In the genomic region with DNA sequence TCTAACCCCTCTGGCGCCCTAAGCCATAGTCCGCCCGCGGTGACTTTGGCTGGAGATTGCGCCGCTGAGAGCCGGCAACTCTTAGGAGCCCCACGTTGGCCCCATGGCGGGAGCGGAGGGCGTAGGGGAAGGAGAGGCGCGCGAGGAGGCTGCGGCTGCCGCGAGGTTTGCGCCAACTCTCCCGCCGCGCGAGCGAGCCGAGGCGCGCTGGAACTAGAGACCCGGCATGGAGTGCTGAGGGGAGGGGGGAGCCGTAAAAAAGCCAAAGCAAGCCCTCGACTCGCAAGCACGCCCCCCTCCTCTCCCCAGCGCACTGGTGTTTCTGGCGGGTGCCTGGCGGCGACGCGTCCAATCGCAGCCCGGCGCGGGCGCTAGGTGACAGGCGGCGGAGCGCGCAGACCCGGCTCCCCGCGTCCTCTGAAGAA, we compare ENCODE assay signal across 7 cellular contexts. TPM values are rescaled to one million over a fixed set of nuclear protein-coding genes. Genes with fewer than 3 reads are reported as not detected.
DNase-seq lines count a peak whose midpoint lies in the region; ATAC-seq, FAIRE-seq and TF ChIP-seq lines count a peak whose summit lies in the region.

A gene with protein sequence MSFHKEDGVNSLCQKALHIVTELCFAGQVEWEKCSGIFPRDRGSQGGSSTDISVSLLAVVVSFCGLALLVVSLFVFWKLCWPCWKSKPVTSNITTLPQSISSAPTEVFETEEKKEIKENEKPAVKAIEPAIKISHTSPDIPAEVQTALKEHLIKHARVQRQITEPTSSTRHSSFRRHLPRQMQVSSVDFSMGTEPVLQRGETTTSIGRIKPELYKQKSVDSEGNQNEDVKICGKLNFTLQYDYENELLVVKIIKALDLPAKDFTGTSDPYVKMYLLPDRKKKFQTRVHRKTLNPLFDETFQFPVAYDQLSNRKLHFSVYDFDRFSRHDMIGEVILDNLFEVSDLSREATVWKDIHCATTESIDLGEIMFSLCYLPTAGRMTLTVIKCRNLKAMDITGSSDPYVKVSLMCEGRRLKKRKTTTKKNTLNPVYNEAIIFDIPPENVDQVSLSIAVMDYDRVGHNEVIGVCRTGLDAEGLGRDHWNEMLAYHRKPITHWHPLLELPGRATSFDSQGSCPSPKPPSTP (minus strand): TSS at position 233 of the 425 bp plus-strand sequence. CDS start 297 bp downstream, outside the sequence.

- H3K27ac ChIP-seq in foreskin keratinocyte, result no peak within 1 kb of the TSS

- TF ChIP-seq CTCF in GM20000 (IDR thresholded peaks at IDR 0.05; ENCODE audit: extremely low read depth, missing control alignments), result no peak
- TF ChIP-seq CTCF in foreskin keratinocyte (conservative IDR thresholded peaks at IDR 0.05), result no peak
- peak; percentile 25 for TF ChIP-seq CTCF in progenitor cell of endocrine pancreas (IDR thresholded peaks at IDR 0.05; ENCODE audit: unreplicated experiment)

- peak within 1 kb of the TSS; percentile 86 for H3K4me3 Mint-ChIP-seq in progenitor cell of endocrine pancreas (ENCODE audit: low read depth)

- peak; percentile 14 for DNase-seq in GM20000 (ENCODE audit: low spot score)
- DNase-seq in OCI-M1 (lab: John Stamatoyannopoulos, UW), result peak; percentile 54
- DNase-seq in foreskin keratinocyte, result peak; percentile 4 to 17
- DNase-seq in progenitor cell of endocrine pancreas (ENCODE audit: low spot score, unreplicated experiment), result peak; percentile 62
- DNase-seq in SW 1271 (lab: John Stamatoyannopoulos, UW), result no peak
- DNase-seq in HTR-8/SVneo (ENCODE audit: insufficient read length, low spot score), result no peak

- H3K27ac Mint-ChIP-seq in progenitor cell of endocrine pancreas, result peak within 1 kb of the TSS; percentile 65

- no peak for FAIRE-seq in HTR-8/SVneo (lab: Jason Lieb, UNC)

- peak; percentile 70 for ATAC-seq in foreskin keratinocyte
- ATAC-seq in esophagus mucosa, result no peak

- H3K36me3 Mint-ChIP-seq in progenitor cell of endocrine pancreas (ENCODE audit: insufficient read depth), result no peaks in the 10 kb centered on the region

- H3K27me3 ChIP-seq in foreskin keratinocyte, result peaks cover 64% of the 10 kb centered on the region

- H3K4me1 Mint-ChIP-seq in progenitor cell of endocrine pancreas (ENCODE audit: low read depth), result peaks cover 8% of the 10 kb centered on the region

- H3K4me1 ChIP-seq in foreskin keratinocyte, result no peaks in the 10 kb centered on the region

- peaks cover 72% of the 10 kb centered on the region for H3K27me3 Mint-ChIP-seq in progenitor cell of endocrine pancreas

- no peaks in the 10 kb centered on the region for H3K9me3 Mint-ChIP-seq in progenitor cell of endocrine pancreas (ENCODE audit: low read depth)

RNA-seq across cellular contexts. Expression of the gene that starts here (rescaled TPM):
- total RNA-seq in foreskin keratinocyte, result not detected in 2 replicates
- not detected in 2 replicates for polyA plus RNA-seq in foreskin keratinocyte
- 1.1 and 1.2 TPM in 2 replicates for total RNA-seq in progenitor cell of endocrine pancreas
- not detected for total RNA-seq in esophagus mucosa

Comparison
In these comparisons a context has a peak if more than half of its experiments do, and no peak if none do; other contexts are left out.
1. Peak in DNase-seq and ATAC-seq in foreskin keratinocyte; RNA of the gene not detected or under 1 TPM.
2. DNase-seq: peak in GM20000 (single experiment), OCI-M1 (single experiment) and progenitor cell of endocrine pancreas (single experiment); none in SW 1271 (0 of 2) and HTR-8/SVneo (single experiment).